In the genomic region with DNA sequence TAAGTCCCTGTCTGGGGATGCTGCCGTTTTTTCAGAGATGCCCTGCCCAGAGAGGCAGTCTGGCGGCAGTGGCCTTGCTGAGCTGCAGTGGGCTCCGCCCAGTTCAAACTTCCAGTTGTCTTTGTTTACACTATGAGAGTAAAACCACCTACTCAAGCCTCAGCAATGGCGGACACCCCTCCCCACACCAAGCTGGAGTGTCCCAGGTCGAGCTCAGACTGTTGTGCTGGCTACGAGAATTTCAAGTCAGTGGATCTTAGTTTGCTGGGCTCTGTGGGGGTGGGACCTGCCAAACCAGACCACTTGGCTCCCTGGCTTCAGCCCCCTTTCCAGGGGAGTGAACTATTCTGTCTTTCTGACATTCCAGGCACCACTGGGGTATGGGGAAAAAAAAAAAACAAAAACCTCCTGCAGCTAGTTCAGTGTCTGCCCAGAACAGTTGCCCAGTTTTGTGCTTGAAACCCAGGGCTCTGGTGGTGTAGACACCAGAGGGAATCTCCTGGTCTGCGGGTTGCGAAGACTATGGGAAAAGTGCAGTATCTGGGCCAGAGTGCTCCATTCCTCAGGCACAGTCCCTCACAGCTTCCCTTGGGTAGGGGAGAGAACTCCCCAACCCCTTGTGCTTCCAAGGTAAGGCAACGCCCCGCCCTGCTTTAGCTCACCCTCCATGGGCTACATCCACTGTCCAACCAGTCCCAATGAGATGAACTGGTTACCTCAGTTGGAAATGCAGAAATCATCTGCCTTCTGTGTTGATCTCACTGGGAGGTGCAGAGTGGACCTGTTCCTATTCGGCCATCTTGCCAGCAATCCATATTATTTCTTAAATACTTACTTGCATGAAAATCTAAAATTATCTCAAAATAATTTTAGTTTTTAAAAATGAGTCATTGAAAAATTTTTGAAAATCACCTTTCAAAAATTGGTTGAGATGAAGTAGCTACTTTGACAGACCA, we compare ENCODE assay signal across 1 cellular context.
TF ChIP-seq lines count a peak whose summit lies in the region.

No MANE protein-coding gene starts in this region.

TF ChIP-seq in HepG2, 621 proteins besides CTCF, POLR2A, EP300 and RAD21 (continued from another document and continues in another):
- TF ChIP-seq TRAFD1 (CRISPR knock-in tag; IDR thresholded peaks at IDR 0.05; ENCODE audit: borderline replicate concordance) = no peak
- peak; percentile 76; the same call in 1 of the 2 replicates for TF ChIP-seq ZMYM4 (CRISPR knock-in tag; IDR thresholded peaks at IDR 0.05)
- TF ChIP-seq SAFB2 (CRISPR knock-in tag; IDR thresholded peaks at IDR 0.05; ENCODE audit: borderline replicate concordance, low read depth) = no peak
- peak; percentile 60; the same call in 1 of the 2 replicates for TF ChIP-seq ZSCAN22 (CRISPR knock-in tag; IDR thresholded peaks at IDR 0.05)
- TF ChIP-seq, protein P1, sequence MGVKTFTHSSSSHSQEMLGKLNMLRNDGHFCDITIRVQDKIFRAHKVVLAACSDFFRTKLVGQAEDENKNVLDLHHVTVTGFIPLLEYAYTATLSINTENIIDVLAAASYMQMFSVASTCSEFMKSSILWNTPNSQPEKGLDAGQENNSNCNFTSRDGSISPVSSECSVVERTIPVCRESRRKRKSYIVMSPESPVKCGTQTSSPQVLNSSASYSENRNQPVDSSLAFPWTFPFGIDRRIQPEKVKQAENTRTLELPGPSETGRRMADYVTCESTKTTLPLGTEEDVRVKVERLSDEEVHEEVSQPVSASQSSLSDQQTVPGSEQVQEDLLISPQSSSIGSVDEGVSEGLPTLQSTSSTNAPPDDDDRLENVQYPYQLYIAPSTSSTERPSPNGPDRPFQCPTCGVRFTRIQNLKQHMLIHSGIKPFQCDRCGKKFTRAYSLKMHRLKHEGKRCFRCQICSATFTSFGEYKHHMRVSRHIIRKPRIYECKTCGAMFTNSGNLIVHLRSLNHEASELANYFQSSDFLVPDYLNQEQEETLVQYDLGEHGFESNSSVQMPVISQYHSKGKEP (CRISPR knock-in tag; IDR thresholded peaks at IDR 0.05) = no peak
- TF ChIP-seq RFX1 (IDR thresholded peaks at IDR 0.05) = no peak
- TF ChIP-seq ARNT (IDR thresholded peaks at IDR 0.05) = no peak
- no peak for TF ChIP-seq NFYC (CRISPR knock-in tag; IDR thresholded peaks at IDR 0.05)
- peak; percentile 25; the same call in 1 of the 2 replicates for TF ChIP-seq ZNF788 (CRISPR knock-in tag; IDR thresholded peaks at IDR 0.05; ENCODE audit: borderline replicate concordance)
- no peak for TF ChIP-seq TOPORS (CRISPR knock-in tag; IDR thresholded peaks at IDR 0.05)
- no peak for TF ChIP-seq ZNF343 (CRISPR knock-in tag; IDR thresholded peaks at IDR 0.05)
- TF ChIP-seq SMAD1 (CRISPR knock-in tag; IDR thresholded peaks at IDR 0.05; ENCODE audit: borderline replicate concordance, low read depth) = no peak
- TF ChIP-seq HIVEP1 (CRISPR knock-in tag; IDR thresholded peaks at IDR 0.05) = peak; percentile 47; the same call in 1 of the 2 replicates
- no peak for TF ChIP-seq HNF1A (IDR thresholded peaks at IDR 0.05; ENCODE audit: low read depth)
- TF ChIP-seq HNF1A (CRISPR knock-in tag; IDR thresholded peaks at IDR 0.05; ENCODE audit: borderline replicate concordance) = peak; percentile 5; the same call in 1 of the 2 replicates
- TF ChIP-seq MTA3 (CRISPR knock-in tag; IDR thresholded peaks at IDR 0.05) = no peak
- 0 out of 2 replicates have a peak, but pooled peaks have one; percentile 46 for TF ChIP-seq IRX3 (CRISPR knock-in tag; IDR thresholded peaks at IDR 0.05; ENCODE audit: borderline replicate concordance, low read depth)
- no peak for TF ChIP-seq ZNF367 (CRISPR knock-in tag; IDR thresholded peaks at IDR 0.05; ENCODE audit: borderline replicate concordance)
- 0 out of 2 replicates have a peak, but pooled peaks have one; percentile 8 for TF ChIP-seq ZNF263 (CRISPR knock-in tag; IDR thresholded peaks at IDR 0.05)
- TF ChIP-seq AGO2 (optimal IDR thresholded peaks at IDR 0.05; ENCODE audit: low read depth, low read length) = no peak
- TF ChIP-seq IKZF5 (CRISPR knock-in tag; IDR thresholded peaks at IDR 0.05) = no peak
- TF ChIP-seq, protein P2, sequence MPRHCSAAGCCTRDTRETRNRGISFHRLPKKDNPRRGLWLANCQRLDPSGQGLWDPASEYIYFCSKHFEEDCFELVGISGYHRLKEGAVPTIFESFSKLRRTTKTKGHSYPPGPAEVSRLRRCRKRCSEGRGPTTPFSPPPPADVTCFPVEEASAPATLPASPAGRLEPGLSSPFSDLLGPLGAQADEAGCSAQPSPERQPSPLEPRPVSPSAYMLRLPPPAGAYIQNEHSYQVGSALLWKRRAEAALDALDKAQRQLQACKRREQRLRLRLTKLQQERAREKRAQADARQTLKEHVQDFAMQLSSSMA (CRISPR knock-in tag; IDR thresholded peaks at IDR 0.05) = peak; percentile 59; the same call in 1 of the 2 replicates
- TF ChIP-seq KDM6A (CRISPR knock-in tag; IDR thresholded peaks at IDR 0.05; ENCODE audit: low read depth) = no peak
- TF ChIP-seq U2AF2 (IDR thresholded peaks at IDR 0.05; ENCODE audit: low read depth, low read length) = no peak
- no peak for TF ChIP-seq ZNF138 (CRISPR knock-in tag; IDR thresholded peaks at IDR 0.05; ENCODE audit: low read depth)
- TF ChIP-seq STAG1 (CRISPR knock-in tag; IDR thresholded peaks at IDR 0.05) = no peak
- TF ChIP-seq ASH2L (IDR thresholded peaks at IDR 0.05; ENCODE audit: insufficient read length, low read depth, low read length) = no peak
- TF ChIP-seq PHF8 (CRISPR knock-in tag; IDR thresholded peaks at IDR 0.05) = peak; percentile 39; the same call in 1 of the 2 replicates
- no peak for TF ChIP-seq ZNF619 (CRISPR knock-in tag; IDR thresholded peaks at IDR 0.05)
- TF ChIP-seq, protein P3, sequence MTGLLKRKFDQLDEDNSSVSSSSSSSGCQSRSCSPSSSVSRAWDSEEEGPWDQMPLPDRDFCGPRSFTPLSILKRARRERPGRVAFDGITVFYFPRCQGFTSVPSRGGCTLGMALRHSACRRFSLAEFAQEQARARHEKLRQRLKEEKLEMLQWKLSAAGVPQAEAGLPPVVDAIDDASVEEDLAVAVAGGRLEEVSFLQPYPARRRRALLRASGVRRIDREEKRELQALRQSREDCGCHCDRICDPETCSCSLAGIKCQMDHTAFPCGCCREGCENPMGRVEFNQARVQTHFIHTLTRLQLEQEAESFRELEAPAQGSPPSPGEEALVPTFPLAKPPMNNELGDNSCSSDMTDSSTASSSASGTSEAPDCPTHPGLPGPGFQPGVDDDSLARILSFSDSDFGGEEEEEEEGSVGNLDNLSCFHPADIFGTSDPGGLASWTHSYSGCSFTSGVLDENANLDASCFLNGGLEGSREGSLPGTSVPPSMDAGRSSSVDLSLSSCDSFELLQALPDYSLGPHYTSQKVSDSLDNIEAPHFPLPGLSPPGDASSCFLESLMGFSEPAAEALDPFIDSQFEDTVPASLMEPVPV (CRISPR knock-in tag; IDR thresholded peaks at IDR 0.05) = no peak
- TF ChIP-seq, protein P4, sequence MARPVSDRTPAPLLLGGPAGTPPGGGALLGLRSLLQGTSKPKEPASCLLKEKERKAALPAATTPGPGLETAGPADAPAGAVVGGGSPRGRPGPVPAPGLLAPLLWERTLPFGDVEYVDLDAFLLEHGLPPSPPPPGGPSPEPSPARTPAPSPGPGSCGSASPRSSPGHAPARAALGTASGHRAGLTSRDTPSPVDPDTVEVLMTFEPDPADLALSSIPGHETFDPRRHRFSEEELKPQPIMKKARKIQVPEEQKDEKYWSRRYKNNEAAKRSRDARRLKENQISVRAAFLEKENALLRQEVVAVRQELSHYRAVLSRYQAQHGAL (CRISPR knock-in tag; IDR thresholded peaks at IDR 0.05; ENCODE audit: not compliant biosample characterization) = no peak
- TF ChIP-seq SALL1 (CRISPR knock-in tag; IDR thresholded peaks at IDR 0.05) = peak; percentile 55
- no peak for TF ChIP-seq ZNF207 (IDR thresholded peaks at IDR 0.05; ENCODE audit: borderline replicate concordance)
- no peak for TF ChIP-seq PAF1 (CRISPR knock-in tag; IDR thresholded peaks at IDR 0.05)
- TF ChIP-seq ZBTB7B (CRISPR knock-in tag; IDR thresholded peaks at IDR 0.05) = no peak
- no peak for TF ChIP-seq ZNF281 (CRISPR knock-in tag; IDR thresholded peaks at IDR 0.05; ENCODE audit: borderline replicate concordance)
- TF ChIP-seq GATAD2A (CRISPR knock-in tag; IDR thresholded peaks at IDR 0.05) = peak; percentile 51; the same call in 1 of the 2 replicates
- TF ChIP-seq, protein P5, sequence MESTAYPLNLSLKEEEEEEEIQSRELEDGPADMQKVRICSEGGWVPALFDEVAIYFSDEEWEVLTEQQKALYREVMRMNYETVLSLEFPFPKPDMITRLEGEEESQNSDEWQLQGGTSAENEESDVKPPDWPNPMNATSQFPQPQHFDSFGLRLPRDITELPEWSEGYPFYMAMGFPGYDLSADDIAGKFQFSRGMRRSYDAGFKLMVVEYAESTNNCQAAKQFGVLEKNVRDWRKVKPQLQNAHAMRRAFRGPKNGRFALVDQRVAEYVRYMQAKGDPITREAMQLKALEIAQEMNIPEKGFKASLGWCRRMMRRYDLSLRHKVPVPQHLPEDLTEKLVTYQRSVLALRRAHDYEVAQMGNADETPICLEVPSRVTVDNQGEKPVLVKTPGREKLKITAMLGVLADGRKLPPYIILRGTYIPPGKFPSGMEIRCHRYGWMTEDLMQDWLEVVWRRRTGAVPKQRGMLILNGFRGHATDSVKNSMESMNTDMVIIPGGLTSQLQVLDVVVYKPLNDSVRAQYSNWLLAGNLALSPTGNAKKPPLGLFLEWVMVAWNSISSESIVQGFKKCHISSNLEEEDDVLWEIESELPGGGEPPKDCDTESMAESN (CRISPR knock-in tag; conservative IDR thresholded peaks at IDR 0.05) = no peak
- no peak for TF ChIP-seq CENPX (CRISPR knock-in tag; IDR thresholded peaks at IDR 0.05)
- no peak for TF ChIP-seq MZF1 (CRISPR knock-in tag; IDR thresholded peaks at IDR 0.05; ENCODE audit: borderline replicate concordance)
